ENCODE assay signal across 17 cellular contexts in the genomic region with DNA sequence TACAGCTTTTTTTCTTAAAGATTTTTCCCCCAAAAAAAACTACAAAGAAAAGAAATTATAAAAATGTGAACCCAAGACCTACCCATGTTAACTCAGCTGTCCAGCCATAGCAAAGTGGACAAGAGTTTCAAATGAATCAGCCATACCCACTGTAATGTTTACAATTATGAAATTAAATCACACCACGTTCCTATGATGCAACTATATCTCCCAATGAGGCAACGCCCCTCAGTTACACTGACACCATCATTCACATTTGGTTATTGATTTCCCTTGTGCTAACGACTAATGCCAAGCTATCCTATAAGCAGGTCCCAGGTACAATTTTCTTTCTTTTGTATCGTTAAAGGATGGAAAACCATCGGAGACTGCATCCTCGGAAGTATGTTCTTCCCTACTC.
DNase-seq lines count a peak whose midpoint lies in the region; ATAC-seq and TF ChIP-seq lines count a peak whose summit lies in the region.
"Had no signal": no experiment of that assay in that cellular context is flagged by ENCODE, and none has a peak within 500 bp of the region (broad histone marks: within the 10 kb centered on the region; RNA-seq: fewer than 3 reads in every experiment).

No MANE protein-coding gene starts in this region.

- H3K27me3 Mint-ChIP-seq in CD4-positive, CD25-positive, alpha-beta regulatory T cell: peaks cover 5% of the 10 kb centered on the region
- H3K27me3 Mint-ChIP-seq in natural killer cell treated with Interleukin-12 subunit alpha and Interleukin-12 subunit beta and Interleukin-15 and Interleukin-18, amount 100 ng/mL, for 72 hours: no peaks in the 10 kb centered on the region

- no peak for TF ChIP-seq POLR2A in adrenal gland (IDR thresholded peaks at IDR 0.05)

- TF ChIP-seq CTCF in adrenal gland (IDR thresholded peaks at IDR 0.05): no peak

- H3K27me3 ChIP-seq in CD4-positive, CD25-positive, alpha-beta regulatory T cell (ENCODE audit: control insufficient read depth, insufficient read depth, low read length): no peaks in the 10 kb centered on the region
- no peaks in the 10 kb centered on the region for H3K27me3 ChIP-seq in adrenal gland

- H3K27ac Mint-ChIP-seq in CD4-positive, CD25-positive, alpha-beta regulatory T cell: peak overlapping the region in 1 of 3 donors; percentile 90
- peak overlapping the region; percentile 91 to 95 for H3K27ac Mint-ChIP-seq in natural killer cell treated with Interleukin-12 subunit alpha and Interleukin-12 subunit beta and Interleukin-15 and Interleukin-18, amount 100 ng/mL, for 72 hours
- H3K27ac Mint-ChIP-seq: dendritic cell treated with granulocyte-macrophage colony-stimulating factor and Interleukin-4, amounts not matched to agents 40 ng/mL and 50 ng/mL, for 4 days had no signal

- peaks cover 0 to 2% (median 0%) of the 10 kb centered on the region in 7 donors for H3K9me3 Mint-ChIP-seq in CD4-positive, CD25-positive, alpha-beta regulatory T cell
- no peaks in the 10 kb centered on the region for H3K9me3 Mint-ChIP-seq in natural killer cell treated with Interleukin-12 subunit alpha and Interleukin-12 subunit beta and Interleukin-15 and Interleukin-18, amount 100 ng/mL, for 72 hours
- H3K9me3 Mint-ChIP-seq: dendritic cell treated with granulocyte-macrophage colony-stimulating factor and Interleukin-4, amounts not matched to agents 40 ng/mL and 50 ng/mL, for 4 days had no signal

- no peak overlapping the region for H3K27ac ChIP-seq in CD4-positive, CD25-positive, alpha-beta regulatory T cell (ENCODE audit: insufficient read depth, low read length, poor library complexity, severe bottlenecking)
- H3K27ac ChIP-seq in adrenal gland: peak overlapping the region; percentile 73 to 99 (median 85)

- 45 to 58% (median 52%) methylated on average over 6 of the region's 6 CpGs for WGBS in adrenal gland, 4 donors

- no peak for ATAC-seq in CD4-positive, CD25-positive, alpha-beta regulatory T cell (ENCODE audit: low read depth in 2 of 2)
- no peak for ATAC-seq in natural killer cell treated with Interleukin-12 subunit alpha and Interleukin-12 subunit beta and Interleukin-15 and Interleukin-18, amount 100 ng/mL, for 72 hours
- ATAC-seq in GM21381 (IDR thresholded peaks at IDR 0.05; ENCODE audit: unreplicated experiment): no peak
- ATAC-seq: left lobe of liver had no signal

- peak overlapping the region; percentile 85 to 89 (median 88) for H3K4me3 Mint-ChIP-seq in CD4-positive, CD25-positive, alpha-beta regulatory T cell
- peak overlapping the region; percentile 89 for H3K4me3 Mint-ChIP-seq in natural killer cell treated with Interleukin-12 subunit alpha and Interleukin-12 subunit beta and Interleukin-15 and Interleukin-18, amount 100 ng/mL, for 72 hours
- H3K4me3 Mint-ChIP-seq: dendritic cell treated with granulocyte-macrophage colony-stimulating factor and Interleukin-4, amounts not matched to agents 40 ng/mL and 50 ng/mL, for 4 days had no signal

- peaks cover 5 to 22% (median 19%) of the 10 kb centered on the region in 4 donors for H3K4me1 Mint-ChIP-seq in CD4-positive, CD25-positive, alpha-beta regulatory T cell
- H3K4me1 Mint-ChIP-seq in natural killer cell treated with Interleukin-12 subunit alpha and Interleukin-12 subunit beta and Interleukin-15 and Interleukin-18, amount 100 ng/mL, for 72 hours (ENCODE audit: low read depth in 2 of 2): peaks cover 40 to 46% of the 10 kb centered on the region in 2 donors

- intact Hi-C loops in adrenal gland (cut with DNase I): loop anchor here (10.0 kb wide), 2 partner anchors 161 to 321 kb away; no protein-coding TSS in a partner anchor

- H3K36me3 Mint-ChIP-seq in CD4-positive, CD25-positive, alpha-beta regulatory T cell: no peaks in the 10 kb centered on the region
- peaks cover 11% of the 10 kb centered on the region for H3K36me3 Mint-ChIP-seq in natural killer cell treated with Interleukin-12 subunit alpha and Interleukin-12 subunit beta and Interleukin-15 and Interleukin-18, amount 100 ng/mL, for 72 hours

- peaks cover 22% of the 10 kb centered on the region for H3K4me1 ChIP-seq in CD4-positive, CD25-positive, alpha-beta regulatory T cell (ENCODE audit: control insufficient read depth, insufficient read depth, low read length, poor library complexity, severe bottlenecking)
- peaks cover 11 to 14% of the 10 kb centered on the region in 2 donors for H3K4me1 ChIP-seq in adrenal gland (replicated peaks in 1 of 2)

- no peak overlapping the region for H3K4me3 ChIP-seq in CD4-positive, CD25-positive, alpha-beta regulatory T cell (ENCODE audit: low read depth, low read length)
- H3K4me3 ChIP-seq in adrenal gland: peak overlapping the region in 2 of 4 donors; percentile 67 to 97
- H3K4me3 ChIP-seq: skin epidermis had no signal

- H3K9me3 ChIP-seq in CD4-positive, CD25-positive, alpha-beta regulatory T cell (ENCODE audit: control insufficient read depth in 2 of 2, low read length in 2 of 2): no peaks in the 10 kb centered on the region
- no peaks in the 10 kb centered on the region for H3K9me3 ChIP-seq in adrenal gland (replicated peaks in 1 of 3)

- H3K36me3 ChIP-seq in CD4-positive, CD25-positive, alpha-beta regulatory T cell (ENCODE audit: control insufficient read depth, insufficient read depth, low read length): no peaks in the 10 kb centered on the region
- H3K36me3 ChIP-seq in adrenal gland (replicated peaks in 1 of 2): no peaks in the 10 kb centered on the region

- no peak for DNase-seq in CD4-positive, CD25-positive, alpha-beta regulatory T cell
- DNase-seq in HCEC 1CT: peak; percentile 35
- no peak for DNase-seq in adrenal gland
- DNase-seq in natural killer cell treated with Interleukin-12 subunit alpha and Interleukin-12 subunit beta and Interleukin-15 and Interleukin-18, amount 100 ng/mL, for 72 hours (ENCODE audit: low spot score): peak; percentile 67
- no peak for DNase-seq in activated gamma-delta T cell (lab: John Stamatoyannopoulos, UW)
- no peak for DNase-seq in germinal center (ENCODE audit: low spot score)
- DNase-seq: activated naive CD4-positive, alpha-beta T cell treated with anti-CD3 and anti-CD28 coated beads, Interleukin-2, amount 50 U/mL, for 16 hours; midbrain; NCI-H1105 treated with DMSO at 0.1 percent for 48 hours; posterior cingulate gyrus; SHP77; stimulated activated CD4-positive, alpha-beta T cell treated with anti-CD3 and anti-CD28 coated beads, Interleukin-4, amount 100 ng/mL, for 1 hour; T-helper 2 cell had no signal

Comparison
In these comparisons a context has a peak if more than half of its experiments do, and no peak if none do; other contexts are left out.
1. DNase-seq: peak in HCEC 1CT (single experiment) and natural killer cell treated with Interleukin-12 subunit alpha and Interleukin-12 subunit beta and Interleukin-15 and Interleukin-18, amount 100 ng/mL, for 72 hours (single experiment); none in CD4-positive, CD25-positive, alpha-beta regulatory T cell (0 of 3), adrenal gland (0 of 7), activated gamma-delta T cell (single experiment) and germinal center (single experiment).